Comparison of ENCODE assay signal across 8 cellular contexts in the genomic region with DNA sequence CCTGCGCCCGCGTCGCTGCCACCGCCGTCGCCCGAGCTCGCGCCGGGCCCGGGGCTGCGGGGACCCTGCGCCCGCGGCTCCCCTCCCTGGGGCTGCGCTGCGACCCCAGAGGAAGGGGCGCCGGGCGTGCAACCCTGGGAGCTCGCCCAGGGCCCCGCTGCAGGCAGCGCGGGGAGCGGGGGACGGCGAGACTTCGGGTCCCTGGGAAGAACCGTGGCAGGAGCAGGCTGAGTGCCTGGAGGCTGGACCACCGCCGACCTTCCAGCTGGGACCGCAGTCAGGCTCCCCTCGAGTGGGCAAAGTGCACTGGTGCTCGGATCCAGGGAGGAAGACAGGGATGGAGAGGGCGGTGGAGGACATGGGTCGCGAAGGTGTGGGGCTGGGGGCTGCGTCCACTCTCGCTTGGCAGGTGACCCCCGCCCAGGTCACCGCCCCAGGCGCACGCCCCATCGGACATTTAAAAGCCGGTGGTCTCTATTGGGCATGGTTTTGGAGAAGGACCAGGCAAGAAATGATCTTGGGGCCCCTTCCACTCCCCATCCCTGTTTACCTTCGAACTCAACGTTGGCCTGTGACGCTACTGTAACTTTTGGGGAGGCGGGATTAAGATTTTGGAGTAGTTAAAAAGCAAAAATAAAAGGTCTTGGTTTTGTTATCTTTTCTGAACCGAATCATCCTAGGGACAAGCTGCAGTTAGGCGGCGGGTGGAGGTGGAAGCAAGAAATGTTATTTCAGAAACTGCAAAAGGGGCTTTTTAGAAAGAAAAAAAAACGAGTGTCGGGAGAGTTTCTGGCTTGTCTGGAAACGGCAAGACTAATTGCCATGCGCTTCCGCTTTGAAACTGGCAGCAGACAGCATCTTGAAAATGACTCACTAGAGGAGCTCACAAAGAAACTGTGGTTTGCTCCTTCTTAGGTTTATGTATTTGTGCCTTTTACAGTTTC. TPM values are rescaled to one million over a fixed set of nuclear protein-coding genes. Genes with fewer than 3 reads are reported as not detected.
DNase-seq lines count a peak whose midpoint lies in the region; ATAC-seq, FAIRE-seq and TF ChIP-seq lines count a peak whose summit lies in the region.

No MANE protein-coding gene starts in this region.

- peak overlapping the region; percentile 86 to 88 for H3K4me3 ChIP-seq in HCT116 (replicated peaks in 1 of 2; ENCODE audit: low read depth in 1 of 2, low read length in 2 of 2)
- peak overlapping the region; percentile 77 for H3K4me3 ChIP-seq in colonic mucosa
- peak overlapping the region; percentile 84 to 91 for H3K4me3 ChIP-seq in left lung

- H3K9ac ChIP-seq in HCT116 (ENCODE audit: low read length) (peak overlapping the region; percentile 81), colonic mucosa (ENCODE audit: low read depth in 2 of 2, low read length in 2 of 2) (peak overlapping the region; percentile 85 to 94)

- no peaks in the 10 kb centered on the region for H4K20me1 ChIP-seq in HCT116 (ENCODE audit: insufficient read depth)

- FAIRE-seq in GM12891 (lab: Jason Lieb, UNC), result peak; percentile 70

- ATAC-seq in HCT116 (peak; percentile 37), left lung (peak; percentile 70)

- H3K36me3 ChIP-seq in HCT116 (ENCODE audit: control insufficient read depth in 1 of 2, insufficient read depth in 2 of 2, low read length in 2 of 2) (no peaks in the 10 kb centered on the region), colonic mucosa (no peaks in the 10 kb centered on the region), left lung (no peaks in the 10 kb centered on the region)

- TF ChIP-seq CTCF in HCT116 (IDR thresholded peaks at IDR 0.05 in 2 of 3, conservative IDR thresholded peaks at IDR 0.05 in 1 of 3; ENCODE audit: borderline replicate concordance in 1 of 3, insufficient read depth in 1 of 3, low read depth in 2 of 3, low read length in 2 of 3) (no peak), colonic mucosa (IDR thresholded peaks at IDR 0.05) (no peak), left lung (IDR thresholded peaks at IDR 0.05) (no peak)

- RAD21 ChIA-PET in HCT116 (lab: Charles Lee; ENCODE audit: low non-redundant PET in 1 of 2, low total read pairs in 2 of 2, uncharacterized antibody in 2 of 2, unreplicated experiment in 2 of 2), result interaction anchor here in 1 of 2 experiments (0.7 kb wide), 1 partner anchor 159 kb away, joined by 3 read pairs; no protein-coding TSS in a partner anchor

- peak; percentile 64 for DNase-seq in GM12891 (ENCODE audit: insufficient read length, low spot score)
- DNase-seq in HCT116 (ENCODE audit: low read depth, low spot score), result peak; percentile 75
- peak; percentile 89 for DNase-seq in M059J (ENCODE audit: low read depth)
- DNase-seq in activated CD4-positive, alpha-beta T cell treated with anti-CD3 and anti-CD28 coated beads for 24 hours (ENCODE audit: low read depth in 2 of 2), result peak; percentile 46 to 65
- peak; percentile 66 for DNase-seq in colonic mucosa
- DNase-seq in left lung, result peak in 1 of 2 donors; percentile 72
- DNase-seq in stimulated activated CD4-positive, alpha-beta T cell treated with anti-CD3 and anti-CD28 coated beads, Interleukin-4, amount 100 ng/mL, for 4 hours, result peak; percentile 61 to 84
- DNase-seq in NCI-H345 treated with DMSO at 0.1 percent for 48 hours (lab: John Stamatoyannopoulos, UW; ENCODE audit: unreplicated experiment), result no peak

- no TSS peak for BruUV-seq in HCT116 (replicated peaks; lab: Mats Ljungman, UMichigan)

- no peak for TF ChIP-seq RAD21 in HCT116 (IDR thresholded peaks at IDR 0.05; ENCODE audit: low read depth)

- H3K4me2 ChIP-seq in HCT116 (ENCODE audit: low read length), result peak overlapping the region; percentile 97

- CTCF ChIA-PET in HCT116 (lab: Charles Lee), result interaction anchor here (1.5 kb wide), 1 partner anchor 20 kb away, joined by 4 read pairs; no protein-coding TSS in a partner anchor

- H3K27ac ChIP-seq in HCT116 (ENCODE audit: low read depth, low read length) (peak overlapping the region; percentile 94), colonic mucosa (peak overlapping the region; percentile 64), left lung (peak overlapping the region; percentile 91 to 92)

- no peaks in the 10 kb centered on the region for H3K9me3 ChIP-seq in HCT116 (ENCODE audit: control insufficient read depth in 1 of 2, insufficient read depth in 1 of 2, low read depth in 1 of 2, low read length in 2 of 2)
- no peaks in the 10 kb centered on the region for H3K9me3 ChIP-seq in colonic mucosa
- no peaks in the 10 kb centered on the region for H3K9me3 ChIP-seq in left lung

- H3K27me3 ChIP-seq in HCT116 (ENCODE audit: insufficient read depth, low read length), result no peaks in the 10 kb centered on the region
- no peaks in the 10 kb centered on the region for H3K27me3 ChIP-seq in colonic mucosa
- H3K27me3 ChIP-seq in left lung, result no peaks in the 10 kb centered on the region

- no peak overlapping the region for H2AFZ ChIP-seq in HCT116 (ENCODE audit: low read depth, low read length, poor library complexity, severe bottlenecking)

- intact Hi-C loops in HCT116 (cut with micrococcal nuclease), result loop anchor here (5.0 kb wide), 2 partner anchors 133 to 148 kb away; no protein-coding TSS in a partner anchor
- intact Hi-C loops in colonic mucosa (cut with DNase I), result no loop called here
- intact Hi-C loops in left lung (cut with DNase I), result no loop called here

- POLR2A ChIA-PET in HCT116 (lab: Charles Lee), result interaction anchor here (1.0 kb wide), 1 partner anchor 20 kb away, joined by 5 read pairs; no protein-coding TSS in a partner anchor

- H3K79me2 ChIP-seq in HCT116 (ENCODE audit: insufficient read depth, low read length), result peaks cover 54% of the 10 kb centered on the region

- peaks cover 43 to 53% of the 10 kb centered on the region in 2 experiments for H3K4me1 ChIP-seq in HCT116 (ENCODE audit: control insufficient read depth in 1 of 2, insufficient read depth in 2 of 2, low read length in 2 of 2)
- no peaks in the 10 kb centered on the region for H3K4me1 ChIP-seq in colonic mucosa
- peaks cover 19 to 45% of the 10 kb centered on the region in 2 donors for H3K4me1 ChIP-seq in left lung

- no peak for TF ChIP-seq POLR2A in GM12891 (IDR thresholded peaks at IDR 0.05; ENCODE audit: low read depth, low read length)
- no peak for TF ChIP-seq POLR2A in HCT116 (IDR thresholded peaks at IDR 0.05; ENCODE audit: borderline replicate concordance, extremely low read depth, insufficient read depth, insufficient read length)

- H3K9me2 ChIP-seq in HCT116 (ENCODE audit: insufficient read depth), result no peaks in the 10 kb centered on the region

TF ChIP-seq in GM12891, 5 proteins besides CTCF, POLR2A, EP300 and RAD21:
- TF ChIP-seq SPI1 (IDR thresholded peaks at IDR 0.05; ENCODE audit: low read depth, low read length), result peak; percentile 65
- no peak for TF ChIP-seq TAF1 (IDR thresholded peaks at IDR 0.05; ENCODE audit: low read depth, low read length)
TF ChIP-seq in GM12891: peak in this region for 1.

TF ChIP-seq in HCT116, 20 proteins besides CTCF, POLR2A, EP300 and RAD21:
- TF ChIP-seq, protein P1, sequence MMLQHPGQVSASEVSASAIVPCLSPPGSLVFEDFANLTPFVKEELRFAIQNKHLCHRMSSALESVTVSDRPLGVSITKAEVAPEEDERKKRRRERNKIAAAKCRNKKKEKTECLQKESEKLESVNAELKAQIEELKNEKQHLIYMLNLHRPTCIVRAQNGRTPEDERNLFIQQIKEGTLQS (IDR thresholded peaks at IDR 0.05), result no peak
- TF ChIP-seq CBX3 (IDR thresholded peaks at IDR 0.05; ENCODE audit: low read depth) (0 out of 2 replicates have a peak, but pooled peaks have one; percentile 13), YY1 (IDR thresholded peaks at IDR 0.05; ENCODE audit: extremely low read depth, insufficient replicate concordance, low read depth, low read length) (peak; percentile 36), SP1 (IDR thresholded peaks at IDR 0.05; ENCODE audit: low read depth) (peak; percentile 26; the same call in 1 of the 2 replicates), FOSL1 (IDR thresholded peaks at IDR 0.05; ENCODE audit: low read depth) (peak; percentile 37; the same call in 1 of the 2 replicates), MAX (IDR thresholded peaks at IDR 0.05) (peak; percentile 52; the same call in 1 of the 2 replicates), SRF (IDR thresholded peaks at IDR 0.05; ENCODE audit: low read depth) (no peak), EZH2phosphoT487 (IDR thresholded peaks at IDR 0.05; ENCODE audit: borderline replicate concordance) (no peak), ZBTB33 (IDR thresholded peaks at IDR 0.05; ENCODE audit: extremely low read depth, insufficient replicate concordance, low read length) (no peak), TCF7L2 (IDR thresholded peaks at IDR 0.05; ENCODE audit: borderline replicate concordance, extremely low read depth, insufficient read depth, insufficient read length) (peak; percentile 49), POLR2AphosphoS5 (IDR thresholded peaks at IDR 0.05; ENCODE audit: low read depth, low read length) (peak; percentile 48; the same call in 1 of the 2 replicates), JUND (IDR thresholded peaks at IDR 0.05) (peak; percentile 46)

RNA-seq across cellular contexts. Expression of gene ELK3, which starts 1.0 kb away (rescaled TPM):
- 0.65 TPM for polyA plus RNA-seq in GM12891 (2012; ENCODE audit: low read depth, missing spikeins)
- total RNA-seq in HCT116 (2021; ENCODE audit: unreplicated experiment), result 45.6 TPM
- polyA plus RNA-seq in HCT116 (2012), result 42.5 and 44.0 TPM in 2 replicates
- total RNA-seq in M059J (2014; rRNA removed; shearing (Covaris generic)), result 20.9 and 34.9 TPM in 2 replicates
- 10 to 100 TPM in 1 of 2 donors, 1 to 10 TPM in 1; 8.5 to 10.8 TPM for total RNA-seq in colonic mucosa
- 10 to 100 TPM; 39.1 to 55.1 TPM for total RNA-seq in left lung
